ENCODE assay signal across 19 cellular contexts in genomic region chr3:180239939-180240338, GRCh38.
A peak's percentile ranks its signal among the peaks of the same experiment; 100 is the strongest.
DNase-seq lines count a peak whose midpoint lies in the region; ATAC-seq, FAIRE-seq and TF ChIP-seq lines count a peak whose summit lies in the region.
"Had no signal": no experiment of that assay in that cellular context is flagged by ENCODE, and none has a peak within 500 bp of the region (broad histone marks: within the 10 kb centered on the region; RNA-seq: fewer than 3 reads in every experiment).

No MANE protein-coding gene starts in this region.

- H3K27me3 Mint-ChIP-seq in naive thymus-derived CD4-positive, alpha-beta T cell, result peaks cover 0 to 4% (median 0%) of the 10 kb centered on the region in 5 donors
- H3K27me3 Mint-ChIP-seq: B cell; CD4-positive, alpha-beta T cell had no signal

- H3K18ac ChIP-seq in H1 (ENCODE audit: extremely low read depth, low read length), result no peak overlapping the region

- peak; percentile 92 to 98 (median 94) for ATAC-seq in pancreas
- ATAC-seq in GM19328 (IDR thresholded peaks at IDR 0.05; ENCODE audit: unreplicated experiment), result no peak
- no peak for ATAC-seq in naive thymus-derived CD4-positive, alpha-beta T cell
- ATAC-seq: A549; CD8-positive, alpha-beta T cell had no signal

- no peaks in the 10 kb centered on the region for H4K20me1 ChIP-seq in H1 (replicated peaks in 1 of 2; ENCODE audit: control insufficient read depth in 1 of 2, insufficient read depth in 2 of 2, low read length in 2 of 2)
- H4K20me1 ChIP-seq: BLaER1 treated with 17β-estradiol and CSF1 and Interleukin-3, amounts not matched to agents 10 nM and 100 nM had no signal

- no peak for TF ChIP-seq RAD21 in H1 (IDR thresholded peaks at IDR 0.05 in 1 of 2, conservative IDR thresholded peaks at IDR 0.05 in 1 of 2; ENCODE audit: low read depth in 2 of 2, low read length in 2 of 2)

- WGBS in H1 (ENCODE audit: extremely low coverage in 1 of 2, insufficient coverage in 1 of 2, insufficient read length in 1 of 2, insufficient replicate concordance in 2 of 2, low coverage in 1 of 2, low lambda C conversion rate in 2 of 2, missing lambda C conversion rate in 1 of 2), 2 experiments, result 83% methylated on average over 2 of the region's 2 CpGs; no CpG with 5 or more reads in 1 of the 2 experiments
- WGBS in pancreas, 2 donors, result 13 to 17% methylated on average over 2 of the region's 2 CpGs

- TF ChIP-seq POLR2A in H54 (IDR thresholded peaks at IDR 0.05; ENCODE audit: low read depth, low read length) (no peak), H1 (IDR thresholded peaks at IDR 0.05; ENCODE audit: control extremely low read depth in 1 of 2, low read depth in 2 of 2, low read length in 2 of 2) (no peak)

- no peak overlapping the region for H3K56ac ChIP-seq in H1 (replicated peaks; ENCODE audit: insufficient read length, low read depth, low read length)

- H3K27me3 ChIP-seq in H1 (replicated peaks in 1 of 4; ENCODE audit: control insufficient read depth in 3 of 4, extremely low read depth in 1 of 4, insufficient read depth in 3 of 4, low read length in 3 of 4) (no peaks in the 10 kb centered on the region), pancreas (no peaks in the 10 kb centered on the region)
- no peaks in the 10 kb centered on the region for H3K27me3 ChIP-seq in naive thymus-derived CD4-positive, alpha-beta T cell (ENCODE audit: control insufficient read depth in 2 of 2, insufficient read depth in 2 of 2, low read length in 2 of 2)
- H3K27me3 ChIP-seq: BLaER1 treated with 17β-estradiol and CSF1 and Interleukin-3, amounts not matched to agents 10 nM and 100 nM had no signal

- H4K91ac ChIP-seq in H1 (replicated peaks; ENCODE audit: insufficient read length, low read length), result no peak overlapping the region

- no peak overlapping the region for H3K9ac ChIP-seq in H1 (replicated peaks in 1 of 4; ENCODE audit: extremely low read depth in 1 of 4, low read depth in 3 of 4, low read length in 3 of 4)
- H3K9ac ChIP-seq: BLaER1 treated with 17β-estradiol and CSF1 and Interleukin-3, amounts not matched to agents 10 nM and 100 nM had no signal

- H3K79me2 ChIP-seq in H1 (ENCODE audit: control insufficient read depth in 1 of 2, insufficient read depth in 2 of 2, low read length in 2 of 2), result no peaks in the 10 kb centered on the region

- H3K4me3 ChIP-seq in H1 (ENCODE audit: extremely low read depth in 1 of 4, insufficient read depth in 2 of 4, low read depth in 3 of 4, low read length in 4 of 4) (no peak overlapping the region), pancreas (no peak overlapping the region)
- no peak overlapping the region for H3K4me3 ChIP-seq in naive thymus-derived CD4-positive, alpha-beta T cell (ENCODE audit: low read length)
- H3K4me3 ChIP-seq: A549; BLaER1 treated with 17β-estradiol and CSF1 and Interleukin-3, amounts not matched to agents 10 nM and 100 nM had no signal

- peak overlapping the region; percentile 27 for H3K23ac ChIP-seq in H1 (ENCODE audit: insufficient read length)

- TF ChIP-seq EP300 in H1 (IDR thresholded peaks at IDR 0.05; ENCODE audit: borderline replicate concordance in 1 of 2, low read depth in 2 of 2, low read length in 2 of 2), result no peak

- DNase-seq in H54 (ENCODE audit: insufficient read length, low spot score) (no peak), H1 (ENCODE audit: low read depth in 1 of 2, low spot score in 2 of 2) (no peak), pancreas (peak in 3 of 6 donors; percentile 29 to 61 (median 50))
- no peak for DNase-seq in naive thymus-derived CD4-positive, alpha-beta T cell
- DNase-seq: AML-193; Caco-2; Calu3; CD4-positive, alpha-beta T cell; CD8-positive, alpha-beta T cell; GF-D8 had no signal

- H2BK5ac ChIP-seq in H1 (ENCODE audit: low read depth, low read length), result no peak overlapping the region

- CTCF ChIA-PET in H1 (lab: Charles Lee; ENCODE audit: partially characterized antibody), result interaction anchor here (1.1 kb wide), 2 partner anchors 11 to 367 kb away, joined by 3 read pairs; no protein-coding TSS in a partner anchor
- CTCF ChIA-PET in naive thymus-derived CD4-positive, alpha-beta T cell (lab: Charles Lee), result no interaction called here

- peaks cover 2 to 15% (median 9%) of the 10 kb centered on the region in 11 donors for H3K9me3 Mint-ChIP-seq in naive thymus-derived CD4-positive, alpha-beta T cell

- no peak overlapping the region for H2BK20ac ChIP-seq in H1 (ENCODE audit: low read length)

- H2AK5ac ChIP-seq in H1 (ENCODE audit: low read depth, low read length), result no peak overlapping the region

- no peaks in the 10 kb centered on the region for H3K79me1 ChIP-seq in H1 (ENCODE audit: low read depth, low read length)

- no peaks in the 10 kb centered on the region for H3K23me2 ChIP-seq in H1 (ENCODE audit: low read depth, low read length)

- H3K14ac ChIP-seq in H1 (ENCODE audit: insufficient read length), result no peak overlapping the region

- H2AFZ ChIP-seq in H1 (ENCODE audit: low read length), result no peak overlapping the region

- H3K27ac Mint-ChIP-seq in naive thymus-derived CD4-positive, alpha-beta T cell, result no peak overlapping the region
- H3K27ac Mint-ChIP-seq: B cell; CD4-positive, alpha-beta T cell; CD8-positive, alpha-beta T cell had no signal

- no peaks in the 10 kb centered on the region for H3K4me1 Mint-ChIP-seq in naive thymus-derived CD4-positive, alpha-beta T cell
- H3K4me1 Mint-ChIP-seq: B cell had no signal

- H3K9me3 ChIP-seq in H1 (ENCODE audit: insufficient read depth in 2 of 2, low read depth in 1 of 2, low read length in 1 of 2) (peaks cover 5 to 7% of the 10 kb centered on the region in 2 experiments; a peak in 3 of 4 replicates), pancreas (no peaks in the 10 kb centered on the region)
- no peaks in the 10 kb centered on the region for H3K9me3 ChIP-seq in naive thymus-derived CD4-positive, alpha-beta T cell (ENCODE audit: control insufficient read depth in 2 of 3, low read length in 3 of 3)
- H3K9me3 ChIP-seq: A549, Caco-2 had no signal

- no peak overlapping the region for H3K4ac ChIP-seq in H1 (replicated peaks; ENCODE audit: insufficient read length, low read depth, low read length)

- intact Hi-C loops in pancreas (cut with DNase I), result no loop called here
- intact Hi-C loops in naive thymus-derived CD4-positive, alpha-beta T cell (cut with micrococcal nuclease), result no loop called here

- no peak overlapping the region for H3K27ac ChIP-seq in H1 (ENCODE audit: low read depth, low read length)
- H3K27ac ChIP-seq in pancreas, result peak overlapping the region; percentile 9 to 63 (median 48)
- H3K27ac ChIP-seq in naive thymus-derived CD4-positive, alpha-beta T cell (ENCODE audit: low read depth, low read length), result no peak overlapping the region
- H3K27ac ChIP-seq: 22Rv1; A549; BLaER1 treated with 17β-estradiol and CSF1 and Interleukin-3, amounts not matched to agents 10 nM and 100 nM; C4-2B had no signal

- peak; percentile 15 for FAIRE-seq in H54 (lab: Jason Lieb, UNC)
- FAIRE-seq in H1 (lab: Jason Lieb, UNC), result no peak
- no peak for FAIRE-seq in pancreas (lab: Jason Lieb, UNC)
- FAIRE-seq: A549, D721Med, G401.6, GM12891 had no signal

- H2BK12ac ChIP-seq in H1 (ENCODE audit: low read depth, low read length), result no peak overlapping the region

- H3K4me3 Mint-ChIP-seq in naive thymus-derived CD4-positive, alpha-beta T cell, result no peak overlapping the region
- H3K4me3 Mint-ChIP-seq: B cell; CD4-positive, alpha-beta T cell; CD8-positive, alpha-beta T cell had no signal

- POLR2A ChIA-PET in H1 (lab: Charles Lee; ENCODE audit: partially characterized antibody), result no interaction called here
- POLR2A ChIA-PET in naive thymus-derived CD4-positive, alpha-beta T cell (lab: Charles Lee), result no interaction called here

- H2BK15ac ChIP-seq in H1 (ENCODE audit: low read length), result no peak overlapping the region

- H3K4me2 ChIP-seq in H1 (ENCODE audit: insufficient read depth in 1 of 2, low read depth in 2 of 2, low read length in 2 of 2), result no peak overlapping the region
- H3K4me2 ChIP-seq: A549; BLaER1 treated with 17β-estradiol and CSF1 and Interleukin-3, amounts not matched to agents 10 nM and 100 nM had no signal

- no peak overlapping the region for H2BK120ac ChIP-seq in H1 (replicated peaks; ENCODE audit: low read depth, low read length)

- no peak for TF ChIP-seq CTCF in H1 (IDR thresholded peaks at IDR 0.05; ENCODE audit: control extremely low read depth in 1 of 3, insufficient read depth in 1 of 3, low read depth in 1 of 3, low read length in 3 of 3)
- TF ChIP-seq CTCF in pancreas (IDR thresholded peaks at IDR 0.05), result no peak

- H3K4me1 ChIP-seq in H1 (replicated peaks in 1 of 4; ENCODE audit: control insufficient read depth in 3 of 4, insufficient read depth in 4 of 4, low read length in 3 of 4) (no peaks in the 10 kb centered on the region), pancreas (peaks cover 5 to 23% (median 7%) of the 10 kb centered on the region in 3 donors)
- no peaks in the 10 kb centered on the region for H3K4me1 ChIP-seq in naive thymus-derived CD4-positive, alpha-beta T cell (ENCODE audit: control insufficient read depth in 2 of 2, insufficient read depth in 2 of 2, low read length in 2 of 2)
- H3K4me1 ChIP-seq: A549; BLaER1 treated with 17β-estradiol and CSF1 and Interleukin-3, amounts not matched to agents 10 nM and 100 nM; Caco-2 had no signal

- no peak overlapping the region for H4K8ac ChIP-seq in H1 (ENCODE audit: extremely low read depth, insufficient read depth, low read length)

- peaks cover 0 to 8% (median 0%) of the 10 kb centered on the region in 5 donors for H3K36me3 Mint-ChIP-seq in naive thymus-derived CD4-positive, alpha-beta T cell
- H3K36me3 Mint-ChIP-seq: CD8-positive, alpha-beta T cell had no signal

- no peaks in the 10 kb centered on the region for H3K36me3 ChIP-seq in H1 (ENCODE audit: control insufficient read depth in 2 of 4, insufficient read depth in 4 of 4, low read length in 3 of 4)
- H3K36me3 ChIP-seq in pancreas, result no peaks in the 10 kb centered on the region
- H3K36me3 ChIP-seq in naive thymus-derived CD4-positive, alpha-beta T cell (ENCODE audit: control insufficient read depth in 2 of 3, insufficient read depth in 3 of 3, low read length in 3 of 3), result no peaks in the 10 kb centered on the region
- H3K36me3 ChIP-seq: BLaER1 treated with 17β-estradiol and CSF1 and Interleukin-3, amounts not matched to agents 10 nM and 100 nM had no signal

- H4K5ac ChIP-seq in H1 (ENCODE audit: insufficient read length, low read depth, low read length), result no peak overlapping the region

TF ChIP-seq in H1, 55 proteins besides CTCF, POLR2A, EP300 and RAD21 (continues in another document):
- TF ChIP-seq ASH2L (IDR thresholded peaks at IDR 0.05; ENCODE audit: low read length) (no peak), ZNF274 (IDR thresholded peaks at IDR 0.05; ENCODE audit: borderline replicate concordance, extremely low read depth, low read length) (no peak), ATF3 (IDR thresholded peaks at IDR 0.05; ENCODE audit: insufficient read depth, low read depth, low read length) (no peak), GABPA (IDR thresholded peaks at IDR 0.05; ENCODE audit: borderline replicate concordance, insufficient read depth, low read length) (no peak), RBBP5 (IDR thresholded peaks at IDR 0.05; ENCODE audit: borderline replicate concordance, low read depth, low read length) (no peak), EGR1 (IDR thresholded peaks at IDR 0.05; ENCODE audit: borderline replicate concordance, low read depth, low read length) (no peak)

Comparison
In these comparisons a context has a peak if more than half of its experiments do, and no peak if none do; other contexts are left out.
1. H3K27ac ChIP-seq: peak in pancreas (4 of 4); none in H1 (single experiment) and naive thymus-derived CD4-positive, alpha-beta T cell (single experiment).
2. ATAC-seq: peak in pancreas (4 of 4); none in GM19328 (single experiment) and naive thymus-derived CD4-positive, alpha-beta T cell (single experiment).